In genomic region chr20:9627219-9627618, GRCh38 we compare ENCODE assay signal across 18 cellular contexts.
DNase-seq lines count a peak whose midpoint lies in the region; ATAC-seq, FAIRE-seq and TF ChIP-seq lines count a peak whose summit lies in the region.
"Had no signal": no experiment of that assay in that cellular context is flagged by ENCODE, and none has a peak within 500 bp of the region (broad histone marks: within the 10 kb centered on the region; RNA-seq: fewer than 3 reads in every experiment).

No MANE protein-coding gene starts in this region.

- H3K79me2 ChIP-seq in Karpas-422 (ENCODE audit: low read length), result no peaks in the 10 kb centered on the region

- no peak overlapping the region for H3K27ac ChIP-seq in BLaER1 treated with 17β-estradiol and CSF1 and Interleukin-3, amounts not matched to agents 10 nM and 100 nM
- H3K27ac ChIP-seq in Karpas-422 (ENCODE audit: low read length), result no peak overlapping the region
- H3K27ac ChIP-seq: C4-2B, GM23248, RWPE1, SJCRH30 had no signal

- no peak overlapping the region for H2AFZ ChIP-seq in Karpas-422 (ENCODE audit: low read length)
- H2AFZ ChIP-seq: GM23248 had no signal

- H4K20me1 ChIP-seq in BLaER1 treated with 17β-estradiol and CSF1 and Interleukin-3, amounts not matched to agents 10 nM and 100 nM, result no peaks in the 10 kb centered on the region
- no peaks in the 10 kb centered on the region for H4K20me1 ChIP-seq in Karpas-422 (ENCODE audit: insufficient read depth, low read depth, low read length)

- H3K27me3 ChIP-seq in BLaER1 treated with 17β-estradiol and CSF1 and Interleukin-3, amounts not matched to agents 10 nM and 100 nM, result no peaks in the 10 kb centered on the region
- H3K27me3 ChIP-seq in Karpas-422 (ENCODE audit: low read length), result 0 out of 2 replicates have a peak, but pooled peaks cover 7% of the 10 kb centered on the region
- H3K27me3 ChIP-seq: SJCRH30 had no signal

- FAIRE-seq in H54 (lab: Jason Lieb, UNC), result no peak

- DNase-seq in cerebellum (ENCODE audit: low spot score), result peak; percentile 38
- no peak for DNase-seq in H54 (ENCODE audit: insufficient read length, low spot score)
- no peak for DNase-seq in NCI-H526 treated with DMSO at 0.1 percent for 48 hours (lab: John Stamatoyannopoulos, UW)
- DNase-seq in Karpas-422, result no peak
- DNase-seq: COR-L47, GM23248, HFFc6, IMR-90, NCI-H1417 treated with DMSO at 0.1 percent for 48 hours, NCI-H2029 treated with DMSO at 0.1 percent for 48 hours, NCI-H524 treated with DMSO at 0.1 percent for 48 hours, SJCRH30 had no signal

- H3K36me3 ChIP-seq in BLaER1 treated with 17β-estradiol and CSF1 and Interleukin-3, amounts not matched to agents 10 nM and 100 nM, result no peaks in the 10 kb centered on the region
- H3K36me3 ChIP-seq in Karpas-422 (ENCODE audit: insufficient read depth, low read length), result no peaks in the 10 kb centered on the region
- H3K36me3 ChIP-seq: SJCRH30 had no signal

- H3K9me2 ChIP-seq in Karpas-422 (replicated peaks; ENCODE audit: insufficient read depth, low read length), result no peaks in the 10 kb centered on the region

- ATAC-seq in GM18867 (IDR thresholded peaks at IDR 0.05; ENCODE audit: unreplicated experiment) (peak; percentile 79), HG02852 (IDR thresholded peaks at IDR 0.05; ENCODE audit: unreplicated experiment) (peak; percentile 59), HG02763 (IDR thresholded peaks at IDR 0.05; ENCODE audit: unreplicated experiment) (no peak)

- no peak for TF ChIP-seq POLR2A in H54 (IDR thresholded peaks at IDR 0.05; ENCODE audit: low read depth, low read length)

- peaks cover 17 to 29% (median 20%) of the 10 kb centered on the region in 10 experiments; a peak in 17 of 20 replicates for H3K4me1 ChIP-seq in BLaER1 treated with 17β-estradiol and CSF1 and Interleukin-3, amounts not matched to agents 10 nM and 100 nM
- no peaks in the 10 kb centered on the region for H3K4me1 ChIP-seq in Karpas-422 (ENCODE audit: low read length)
- H3K4me1 ChIP-seq: SJCRH30 had no signal

- H3K9me3 ChIP-seq in BLaER1 treated with 17β-estradiol and CSF1 and Interleukin-3, amounts not matched to agents 10 nM and 100 nM (replicated peaks in 1 of 11), result peaks cover 0 to 19% (median 10%) of the 10 kb centered on the region in 11 experiments; a peak in 13 of 22 replicates
- no peaks in the 10 kb centered on the region for H3K9me3 ChIP-seq in Karpas-422 (ENCODE audit: low read length)
- H3K9me3 ChIP-seq: SJCRH30 had no signal

- H3K4me3 ChIP-seq in BLaER1 treated with 17β-estradiol and CSF1 and Interleukin-3, amounts not matched to agents 10 nM and 100 nM, result no peak overlapping the region
- H3K4me3 ChIP-seq in Karpas-422 (ENCODE audit: low read length), result no peak overlapping the region
- H3K4me3 ChIP-seq: GM23248, SJCRH30 had no signal

- H3K4me2 ChIP-seq in BLaER1 treated with 17β-estradiol and CSF1 and Interleukin-3, amounts not matched to agents 10 nM and 100 nM, result peak overlapping the region in 8 of 11 experiments; percentile 16 to 58 (median 40); a peak in 14 of 22 replicates
- H3K4me2 ChIP-seq in Karpas-422 (ENCODE audit: low read depth, low read length, poor library complexity, severe bottlenecking), result no peak overlapping the region

- H3K9ac ChIP-seq in BLaER1 treated with 17β-estradiol and CSF1 and Interleukin-3, amounts not matched to agents 10 nM and 100 nM, result no peak overlapping the region
- H3K9ac ChIP-seq in Karpas-422 (ENCODE audit: low read length), result no peak overlapping the region
- H3K9ac ChIP-seq: GM23248 had no signal
